Comparison of ENCODE assay signal across 8 cellular contexts in the genomic region with DNA sequence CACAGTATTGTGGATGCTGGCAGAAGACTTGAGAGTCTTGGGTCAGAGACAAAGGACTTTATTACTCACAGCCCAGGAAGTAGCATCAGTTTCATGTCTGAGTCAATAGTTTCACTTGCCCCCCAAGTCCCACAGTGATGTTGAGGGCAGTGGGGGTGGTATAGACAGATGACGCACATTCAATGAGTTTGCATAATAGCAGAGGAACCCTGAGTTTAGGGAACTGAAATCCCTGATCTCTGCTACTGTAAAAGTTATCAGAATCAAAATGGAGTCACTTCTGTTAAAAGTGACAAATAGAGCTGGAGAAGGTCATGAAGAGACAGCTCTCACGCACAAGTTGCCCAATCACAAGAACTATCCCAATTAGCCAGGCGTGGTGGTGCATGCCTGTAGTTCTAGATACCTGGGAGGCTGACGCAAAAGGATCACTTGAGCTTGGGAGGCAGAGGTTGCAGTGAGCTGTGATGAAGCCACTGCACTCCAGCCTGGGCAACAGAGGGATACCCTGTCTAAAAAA. TPM values are rescaled to one million over a fixed set of nuclear protein-coding genes. Genes with fewer than 3 reads are reported as not detected.
DNase-seq lines count a peak whose midpoint lies in the region; ATAC-seq, FAIRE-seq and TF ChIP-seq lines count a peak whose summit lies in the region.

No MANE protein-coding gene starts in this region.

- intact Hi-C loops in GM12878 (cut with micrococcal nuclease; ENCODE audit: unreplicated experiment) = no loop called here
- intact Hi-C loops in right cardiac atrium (cut with DNase I) = no loop called here
- intact Hi-C loops in cardiac septum (cut with DNase I) = no loop called here

- no TSS peak for BruUV-seq in GM12878 (replicated peaks; lab: Mats Ljungman, UMichigan)

- peaks cover 11% of the 10 kb centered on the region for H3K4me1 ChIP-seq in GM12878 (ENCODE audit: control insufficient read depth, insufficient read depth, low read length)
- no peaks in the 10 kb centered on the region for H3K4me1 ChIP-seq in right cardiac atrium (ENCODE audit: control insufficient read depth, insufficient read depth, low read length)

- SMC1A ChIA-PET in GM12878 (lab: Charles Lee; ENCODE audit: uncharacterized antibody, unreplicated experiment) = interaction anchor here (0.7 to 2.5 kb wide), 9 partner anchors 10 to 139 kb away, joined by 3 to 17 read pairs (median 3); no protein-coding TSS in a partner anchor

- H3K79me2 ChIP-seq in GM12878 (ENCODE audit: control insufficient read depth, insufficient read depth, low read length) = no peaks in the 10 kb centered on the region

- in situ Hi-C loops in GM12878 (cut with MboI) = no loop called here

- H3K4me2 ChIP-seq in GM12878 (ENCODE audit: control insufficient read depth, insufficient read depth) = peak overlapping the region; percentile 21; the same call in 1 of the 2 replicates

- no peaks in the 10 kb centered on the region for H3K36me3 ChIP-seq in GM12878 (ENCODE audit: control insufficient read depth in 2 of 2, insufficient read depth in 2 of 2, low read length in 1 of 2)

- RAD21 ChIA-PET in GM12878 (lab: Charles Lee; ENCODE audit: unreplicated experiment) = interaction anchor here (0.6 to 2.1 kb wide), 8 partner anchors 11 to 644 kb away, joined by 3 to 8 read pairs (median 4); no protein-coding TSS in a partner anchor

- H4K20me1 ChIP-seq in GM12878 (ENCODE audit: control insufficient read depth, insufficient read depth) = no peaks in the 10 kb centered on the region

- TF ChIP-seq POLR2A in GM12878 (IDR thresholded peaks at IDR 0.05; ENCODE audit: low read depth, low read length) = no peak

- H3K9me3 ChIP-seq in GM12878 (replicated peaks; ENCODE audit: control insufficient read depth, insufficient read depth, low read length) = peaks cover 3% of the 10 kb centered on the region; the same call in 2 of the 3 replicates
- H3K9me3 ChIP-seq in right cardiac atrium (ENCODE audit: control insufficient read depth, low read length) = no peaks in the 10 kb centered on the region

- CTCF ChIA-PET in GM12878 (lab: Yijun Ruan, JAX) = interaction anchor here (0.6 to 4.4 kb wide), 14 partner anchors 11 to 211 kb away, joined by 3 to 22 read pairs (median 4); no protein-coding TSS in a partner anchor

- TF ChIP-seq EP300 in GM12878 (IDR thresholded peaks at IDR 0.05; ENCODE audit: borderline replicate concordance in 1 of 2, control insufficient read depth in 1 of 2, low read depth in 2 of 2, low read length in 2 of 2) = peak; percentile 92 to 98

- H3K27ac ChIP-seq in GM12878 (ENCODE audit: control insufficient read depth, insufficient read depth) = peak overlapping the region; percentile 47
- no peak overlapping the region for H3K27ac ChIP-seq in right cardiac atrium (ENCODE audit: low read length)

- no peak for TF ChIP-seq RAD21 in GM12878 (IDR thresholded peaks at IDR 0.05; ENCODE audit: insufficient read depth, low read depth, low read length)

- H3K27me3 ChIP-seq in GM12878 (replicated peaks in 1 of 2; ENCODE audit: control insufficient read depth in 2 of 2, insufficient read depth in 2 of 2, low read length in 1 of 2) (no peaks in the 10 kb centered on the region), right cardiac atrium (ENCODE audit: control insufficient read depth, insufficient read depth) (no peaks in the 10 kb centered on the region)

- peak; percentile 62 for DNase-seq in stimulated activated CD4-positive, alpha-beta T cell treated with anti-CD3 and anti-CD28 coated beads, Interleukin-15, amount 100 ng/mL, for 24 hours
- no peak for DNase-seq in stimulated activated CD4-positive, alpha-beta T cell treated with anti-CD3 and anti-CD28 coated beads, Interleukin-4, amount 100 ng/mL, for 1 hour
- DNase-seq in GM12878 (ENCODE audit: low read depth, low spot score) = peak; percentile 96
- DNase-seq in stromal cell of bone marrow (ENCODE audit: low read depth) = peak; percentile 88
- no peak for DNase-seq in KG1 (lab: John Stamatoyannopoulos, UW)
- no peak for DNase-seq in right cardiac atrium
- no peak for DNase-seq in cardiac septum (ENCODE audit: low spot score)

- FAIRE-seq in GM12878 (lab: Jason Lieb, UNC) = peak; percentile 95

- 14% methylated on average over 4 of the region's 4 CpGs for WGBS in GM12878 (ENCODE audit: insufficient coverage, insufficient replicate concordance, low lambda C conversion rate, missing lambda C conversion rate)
- WGBS in right cardiac atrium = 87% methylated on average over 4 of the region's 4 CpGs

- peak overlapping the region; percentile 16 for H2AFZ ChIP-seq in GM12878 (ENCODE audit: control insufficient read depth, low read depth, low read length)

- TF ChIP-seq CTCF in GM12878 (IDR thresholded peaks at IDR 0.05 in 2 of 3, conservative IDR thresholded peaks at IDR 0.05 in 1 of 3; ENCODE audit: control insufficient read depth in 2 of 3, extremely low read depth in 1 of 3, insufficient read depth in 1 of 3, low read depth in 3 of 3, low read length in 3 of 3) = no peak

- H3K9ac ChIP-seq in GM12878 (ENCODE audit: control insufficient read depth, insufficient read depth, low read length) = no peak overlapping the region

- POLR2A ChIA-PET in GM12878 (lab: Charles Lee) = no interaction called here

- ATAC-seq in HG03139 (IDR thresholded peaks at IDR 0.05; ENCODE audit: unreplicated experiment) (peak; percentile 88), GM12878 (peak; percentile 98), right cardiac atrium (no peak)

- H3K4me3 ChIP-seq in GM12878 = no peak overlapping the region
- H3K4me3 ChIP-seq in right cardiac atrium (ENCODE audit: low read length) = no peak overlapping the region

RNA-seq across cellular contexts. Expression of gene HCRTR1, which starts 11.5 kb away (rescaled TPM):
- not detected in 2 replicates for total RNA-seq in GM12878 (2013; cell fraction: nucleolus; rRNA removed)
- total RNA-seq in GM12878 (2014; rRNA removed) = 0.11 TPM in 1 of 2 replicates, not detected in the other
- total RNA-seq in GM12878 (2014; rRNA removed; fragmentation: Illumina TruSeq; extraction: Trizol) = not detected in 2 replicates
- not detected in 2 replicates for total RNA-seq in GM12878 (2021)
- polyA plus RNA-seq in GM12878 (2011; ENCODE audit: low read depth) = not detected
- polyA plus RNA-seq in GM12878 (2011; rRNA removed) = not detected in 2 replicates
- 0.04 TPM in 1 of 2 replicates, not detected in the other for polyA plus RNA-seq in GM12878 (2011; cell fraction: cytosol; rRNA removed)
- not detected in 2 replicates for polyA plus RNA-seq in GM12878 (2011; cell fraction: nucleus; rRNA removed)
- polyA plus RNA-seq in GM12878 (2012) = not detected in 2 replicates
- polyA plus RNA-seq in GM12878 (2014; fragmentation: Illumina TruSeq; extraction: Trizol) = not detected in 2 replicates
- not detected for polyA plus RNA-seq in GM12878 (2014; fragmentation: Nextera tagmentation; extraction: Ambion mirVana)
- not detected in 2 replicates for polyA plus RNA-seq in GM12878 (2014; rRNA removed)
- polyA plus RNA-seq in GM12878 (2016; fragmentation: Nextera tagmentation; extraction: Ambion mirVana) = not detected
- polyA minus RNA-seq in GM12878 (2011; rRNA and poly(A)+ RNA removed) = not detected in 2 replicates
- polyA minus RNA-seq in GM12878 (2011; cell fraction: cytosol; rRNA and poly(A)+ RNA removed) = not detected in 2 replicates
- not detected in 2 replicates for polyA minus RNA-seq in GM12878 (2011; cell fraction: nucleus; rRNA and poly(A)+ RNA removed)
- total RNA-seq in right cardiac atrium = under 1 TPM in 2 of 4 donors, not detected in 2; 0.14 to 0.37 TPM
- 0.18 TPM for polyA plus RNA-seq in right cardiac atrium
- not detected for total RNA-seq in cardiac septum

RNA-seq across cellular contexts. Expression of gene TINAGL1, which starts 29.7 kb away (rescaled TPM):
- 0.64 TPM in 1 of 2 replicates, not detected in the other for total RNA-seq in GM12878 (2013; cell fraction: nucleolus; rRNA removed)
- total RNA-seq in GM12878 (2014; rRNA removed) (0.27 TPM in 1 of 2 replicates, not detected in the other), GM12878 (2014; rRNA removed; fragmentation: Illumina TruSeq; extraction: Trizol) (not detected in 2 replicates), GM12878 (2021) (0.23 and 0.40 TPM in 2 replicates), right cardiac atrium (100 to 1,000 TPM in 3 of 4 donors, 10 to 100 TPM in 1; 94.7 to 141 (median 122) TPM), cardiac septum (180 TPM)
- not detected for polyA plus RNA-seq in GM12878 (2011; ENCODE audit: low read depth)
- polyA plus RNA-seq in GM12878 (2011; rRNA removed) (0.36 and 0.49 TPM in 2 replicates), GM12878 (2014; fragmentation: Illumina TruSeq; extraction: Trizol) (not detected in 2 replicates), GM12878 (2014; fragmentation: Nextera tagmentation; extraction: Ambion mirVana) (not detected), GM12878 (2014; rRNA removed) (0.04 TPM in 1 of 2 replicates, not detected in the other), GM12878 (2016; fragmentation: Nextera tagmentation; extraction: Ambion mirVana) (under 1 TPM in 1 of 2 experiments, not detected in 1; 0.20 TPM), right cardiac atrium (186 TPM)
- 0.46 and 0.67 TPM in 2 replicates for polyA plus RNA-seq in GM12878 (2011; cell fraction: cytosol; rRNA removed)
- 3.2 and 4.7 TPM in 2 replicates for polyA plus RNA-seq in GM12878 (2011; cell fraction: nucleus; rRNA removed)
- polyA plus RNA-seq in GM12878 (2012) = 0.20 and 0.25 TPM in 2 replicates
- 0.51 and 0.98 TPM in 2 replicates for polyA minus RNA-seq in GM12878 (2011; rRNA and poly(A)+ RNA removed)
- not detected in 2 replicates for polyA minus RNA-seq in GM12878 (2011; cell fraction: cytosol; rRNA and poly(A)+ RNA removed)
- 0.73 and 1.8 TPM in 2 replicates for polyA minus RNA-seq in GM12878 (2011; cell fraction: nucleus; rRNA and poly(A)+ RNA removed)

RNA-seq across cellular contexts. Expression of gene PEF1, which starts 38.7 kb away (rescaled TPM):
- 18.2 and 22.2 TPM in 2 replicates for total RNA-seq in GM12878 (2013; cell fraction: nucleolus; rRNA removed)
- total RNA-seq in GM12878 (2014; rRNA removed) (92.9 and 107 TPM in 2 replicates), GM12878 (2014; rRNA removed; fragmentation: Illumina TruSeq; extraction: Trizol) (46.3 and 46.4 TPM in 2 replicates), GM12878 (2021) (59.5 and 60.1 TPM in 2 replicates), right cardiac atrium (10 to 100 TPM; 38.6 to 46.0 (median 42.2) TPM), cardiac septum (55.1 TPM)
- 40.3 TPM for polyA plus RNA-seq in GM12878 (2011; ENCODE audit: low read depth)
- polyA plus RNA-seq in GM12878 (2011; rRNA removed) (61.3 and 100 TPM in 2 replicates), GM12878 (2014; fragmentation: Illumina TruSeq; extraction: Trizol) (50.3 and 80.4 TPM in 2 replicates), GM12878 (2014; fragmentation: Nextera tagmentation; extraction: Ambion mirVana) (10 to 100 TPM; 27.1 to 40.4 TPM), GM12878 (2014; rRNA removed) (92.2 and 95.5 TPM in 2 replicates), GM12878 (2016; fragmentation: Nextera tagmentation; extraction: Ambion mirVana) (10 to 100 TPM; 77.5 to 86.6 TPM), right cardiac atrium (47.7 TPM)
- polyA plus RNA-seq in GM12878 (2011; cell fraction: cytosol; rRNA removed) = 141 and 161 TPM in 2 replicates
- polyA plus RNA-seq in GM12878 (2011; cell fraction: nucleus; rRNA removed) = 88.6 and 89.0 TPM in 2 replicates
- 38.7 and 47.8 TPM in 2 replicates for polyA plus RNA-seq in GM12878 (2012)
- polyA minus RNA-seq in GM12878 (2011; rRNA and poly(A)+ RNA removed) = 104 and 151 TPM in 2 replicates
- polyA minus RNA-seq in GM12878 (2011; cell fraction: cytosol; rRNA and poly(A)+ RNA removed) = 33.3 and 37.6 TPM in 2 replicates
- 19.7 and 29.3 TPM in 2 replicates for polyA minus RNA-seq in GM12878 (2011; cell fraction: nucleus; rRNA and poly(A)+ RNA removed)

Comparison
In these comparisons a context has a peak if more than half of its experiments do, and no peak if none do; other contexts are left out.
1. DNase-seq: peak in stimulated activated CD4-positive, alpha-beta T cell treated with anti-CD3 and anti-CD28 coated beads, Interleukin-15, amount 100 ng/mL, for 24 hours (single experiment), GM12878 (single experiment) and stromal cell of bone marrow (single experiment); none in stimulated activated CD4-positive, alpha-beta T cell treated with anti-CD3 and anti-CD28 coated beads, Interleukin-4, amount 100 ng/mL, for 1 hour (single experiment), KG1 (single experiment), right cardiac atrium (0 of 3) and cardiac septum (single experiment).
2. ATAC-seq: peak in HG03139 (single experiment) and GM12878 (single experiment); none in right cardiac atrium (0 of 2).
3. RNA of gene TINAGL1, which starts 29.7 kb away (total RNA-seq): 180 TPM in cardiac septum (single experiment) and 94.7 to 141 TPM in right cardiac atrium; 0.23 to 0.64 TPM in GM12878; every median in the first group is over 10 times any median in the second.